In the genomic region with DNA sequence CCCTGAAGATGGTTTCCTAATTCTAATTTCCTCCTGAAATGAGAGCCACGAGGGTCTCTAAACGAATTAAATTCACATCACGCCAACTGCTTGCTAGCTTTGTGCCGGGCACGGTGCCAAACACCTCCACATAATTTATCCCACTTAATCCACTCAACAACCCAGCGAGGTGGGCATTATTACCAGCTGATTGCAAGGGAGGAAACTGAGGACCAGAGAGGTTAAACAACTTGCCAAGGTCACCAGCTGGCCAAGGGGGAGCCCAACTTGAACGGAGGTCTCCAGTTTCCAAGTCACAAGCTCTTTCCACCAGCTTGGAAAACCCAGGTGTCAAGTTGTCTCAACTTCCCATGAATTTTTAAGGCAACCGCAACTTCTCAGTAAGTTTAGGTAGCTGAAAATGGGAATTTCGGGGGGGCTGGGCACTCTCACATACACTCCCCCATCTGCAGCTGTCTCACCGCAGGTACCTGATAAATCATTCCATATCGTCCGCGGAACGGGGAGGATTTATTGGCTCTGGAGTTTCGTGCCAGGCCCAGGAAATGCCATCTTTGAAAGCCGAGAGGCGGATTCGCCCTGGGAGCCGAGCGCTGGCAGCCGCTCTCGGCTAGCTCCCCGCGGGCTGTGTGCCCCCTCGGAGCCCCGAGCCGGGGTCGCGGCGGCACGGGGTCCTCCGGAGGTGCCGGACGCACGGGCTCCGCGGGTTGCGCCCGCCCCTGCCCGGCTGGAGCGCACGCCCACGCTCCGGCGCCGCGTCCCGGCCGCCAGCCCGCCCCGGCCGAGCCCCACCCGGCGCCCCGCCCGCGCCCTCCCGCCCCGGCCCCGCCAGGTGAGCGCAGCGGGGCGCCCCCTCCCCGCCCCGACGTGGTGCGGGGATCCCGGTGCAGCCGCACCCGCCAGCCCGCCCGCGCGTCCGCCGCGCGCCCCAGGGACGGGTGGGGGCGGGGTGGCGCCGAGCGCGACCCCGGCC, we compare ENCODE assay signal across 8 cellular contexts. TPM values are rescaled to one million over a fixed set of nuclear protein-coding genes. Genes with fewer than 3 reads are reported as not detected.
DNase-seq lines count a peak whose midpoint lies in the region; ATAC-seq and TF ChIP-seq lines count a peak whose summit lies in the region.

No MANE protein-coding gene starts in this region.

- H3K9me3 ChIP-seq in fibroblast of lung (ENCODE audit: control insufficient read depth, insufficient read depth, low read depth, low read length) = no peaks in the 10 kb centered on the region
- H3K9me3 ChIP-seq in psoas muscle = no peaks in the 10 kb centered on the region

- H2AFZ ChIP-seq in fibroblast of lung (ENCODE audit: low read length) = no peak overlapping the region

- H4K20me1 ChIP-seq in fibroblast of lung (ENCODE audit: control insufficient read depth, extremely low read depth, insufficient read depth, low read length) = no peaks in the 10 kb centered on the region

- no peak overlapping the region for H3K27ac ChIP-seq in fibroblast of lung (ENCODE audit: insufficient read depth, low read length)
- peak overlapping the region; percentile 85 for H3K27ac ChIP-seq in psoas muscle

- H3K4me3 ChIP-seq in H7 (ENCODE audit: insufficient read depth, low read depth, low read length) (peak overlapping the region; percentile 46), fibroblast of lung (replicated peaks in 1 of 4; ENCODE audit: control extremely low read depth in 1 of 4, insufficient read depth in 1 of 4, low read depth in 3 of 4, low read length in 4 of 4) (peak overlapping the region in 3 of 4 experiments; percentile 31 to 49 (median 37)), psoas muscle (peak overlapping the region; percentile 73)

- no peak overlapping the region for H3K4me3 Mint-ChIP-seq in natural killer cell treated with Interleukin-12 subunit alpha and Interleukin-12 subunit beta and Interleukin-15 and Interleukin-18, amount 100 ng/mL, for 72 hours

- H3K27me3 Mint-ChIP-seq in natural killer cell treated with Interleukin-12 subunit alpha and Interleukin-12 subunit beta and Interleukin-15 and Interleukin-18, amount 100 ng/mL, for 72 hours = peaks cover 33 to 49% of the 10 kb centered on the region in 2 donors

- TF ChIP-seq CTCF in fibroblast of lung (conservative IDR thresholded peaks at IDR 0.05 in 1 of 2, IDR thresholded peaks at IDR 0.05 in 1 of 2; ENCODE audit: low read depth in 1 of 2, low read length in 2 of 2) (no peak), psoas muscle (IDR thresholded peaks at IDR 0.05) (no peak)

- no peaks in the 10 kb centered on the region for H3K9me3 Mint-ChIP-seq in natural killer cell treated with Interleukin-12 subunit alpha and Interleukin-12 subunit beta and Interleukin-15 and Interleukin-18, amount 100 ng/mL, for 72 hours

- intact Hi-C loops in psoas muscle (cut with DNase I) = no loop called here

- H3K27me3 ChIP-seq in H7 (ENCODE audit: control insufficient read depth, insufficient read depth, low read length) = peaks cover 56% of the 10 kb centered on the region
- peaks cover 43% of the 10 kb centered on the region for H3K27me3 ChIP-seq in fibroblast of lung (ENCODE audit: control insufficient read depth, insufficient read depth, low read length)
- H3K27me3 ChIP-seq in psoas muscle (ENCODE audit: insufficient read depth in 3 of 3, low read length in 2 of 3) = peaks cover 0 to 6% (median 0%) of the 10 kb centered on the region in 3 donors

- peak; percentile 84 for DNase-seq in H7
- DNase-seq in NCI-H82 (lab: John Stamatoyannopoulos, UW) = peak; percentile 85
- peak in 1 of 2 donors; percentile 21 for DNase-seq in fibroblast of lung (ENCODE audit: low read depth in 2 of 2)
- DNase-seq in psoas muscle = peak in 1 of 2 donors; percentile 19
- no peak for DNase-seq in epidermal melanocyte (ENCODE audit: insufficient read length, low spot score)
- no peak for DNase-seq in natural killer cell treated with Interleukin-12 subunit alpha and Interleukin-12 subunit beta and Interleukin-15 and Interleukin-18, amount 100 ng/mL, for 72 hours (ENCODE audit: low spot score)
- DNase-seq in stimulated activated naive CD4-positive, alpha-beta T cell (lab: John Stamatoyannopoulos, UW) = no peak

- peaks cover 0 to 6% of the 10 kb centered on the region in 2 donors for H3K4me1 Mint-ChIP-seq in natural killer cell treated with Interleukin-12 subunit alpha and Interleukin-12 subunit beta and Interleukin-15 and Interleukin-18, amount 100 ng/mL, for 72 hours (ENCODE audit: low read depth in 2 of 2)

- H3K4me1 ChIP-seq in fibroblast of lung (ENCODE audit: control insufficient read depth, extremely low read depth, insufficient read depth, low read length) (peaks cover 2% of the 10 kb centered on the region), psoas muscle (peaks cover 22% of the 10 kb centered on the region)

- H3K36me3 ChIP-seq in H7 (replicated peaks; ENCODE audit: control insufficient read depth, insufficient read depth, low read length) (no peaks in the 10 kb centered on the region), fibroblast of lung (ENCODE audit: control insufficient read depth, insufficient read depth, low read length) (no peaks in the 10 kb centered on the region), psoas muscle (ENCODE audit: insufficient read depth in 1 of 2, low read depth in 1 of 2) (no peaks in the 10 kb centered on the region)

- 2 to 6% (median 4%) methylated on average over 37 to 85 of the region's 85 CpGs for WGBS in psoas muscle, 3 donors

- H3K9ac ChIP-seq in fibroblast of lung (ENCODE audit: insufficient read depth, low read length) = no peak overlapping the region

- H3K4me2 ChIP-seq in fibroblast of lung (ENCODE audit: extremely low read depth, insufficient read depth, low read length) = peak overlapping the region; percentile 59

- no peak overlapping the region for H3K27ac Mint-ChIP-seq in natural killer cell treated with Interleukin-12 subunit alpha and Interleukin-12 subunit beta and Interleukin-15 and Interleukin-18, amount 100 ng/mL, for 72 hours

- peak; percentile 64 to 70 (median 68) for ATAC-seq in psoas muscle
- no peak for ATAC-seq in HG03045 (IDR thresholded peaks at IDR 0.05; ENCODE audit: unreplicated experiment)
- no peak for ATAC-seq in natural killer cell treated with Interleukin-12 subunit alpha and Interleukin-12 subunit beta and Interleukin-15 and Interleukin-18, amount 100 ng/mL, for 72 hours

- H3K36me3 Mint-ChIP-seq in natural killer cell treated with Interleukin-12 subunit alpha and Interleukin-12 subunit beta and Interleukin-15 and Interleukin-18, amount 100 ng/mL, for 72 hours = peaks cover 8% of the 10 kb centered on the region

- H3K79me2 ChIP-seq in fibroblast of lung (ENCODE audit: control insufficient read depth, insufficient read depth, low read length) = no peaks in the 10 kb centered on the region

RNA-seq across cellular contexts. Expression of gene PTPN3, which starts 0.6 kb away (rescaled TPM):
- total RNA-seq in H7 (2014; rRNA removed; shearing (Covaris generic)) = 0.62 and 2.0 TPM in 2 replicates
- total RNA-seq in fibroblast of lung (1.3 and 2.3 TPM in 2 replicates), psoas muscle (10 to 100 TPM in 3 of 4 donors, 1 to 10 TPM in 1; 8.8 to 80.2 (median 43.4) TPM)
- polyA plus RNA-seq in fibroblast of lung (0.52 and 1.4 TPM in 2 replicates), psoas muscle (100 to 1,000 TPM in 1 of 3 donors, 10 to 100 TPM in 2; 14.2 to 130 (median 72.4) TPM)
- 0.28 and 1.2 TPM in 2 replicates for polyA plus RNA-seq in fibroblast of lung (2012)
- polyA minus RNA-seq in fibroblast of lung (ENCODE audit: low replicate concordance) = 0.31 and 1.5 TPM in 2 replicates
- total RNA-seq in natural killer cell treated with Interleukin-12 subunit alpha and Interleukin-12 subunit beta and Interleukin-15 and Interleukin-18, amount 100 ng/mL, for 72 hours = under 1 TPM; 0.12 to 0.81 TPM

Comparison
In these comparisons a context has a peak if more than half of its experiments do, and no peak if none do; other contexts are left out.
1. DNase-seq: peak in H7 (single experiment) and NCI-H82 (single experiment); none in epidermal melanocyte (single experiment), natural killer cell treated with Interleukin-12 subunit alpha and Interleukin-12 subunit beta and Interleukin-15 and Interleukin-18, amount 100 ng/mL, for 72 hours (single experiment) and stimulated activated naive CD4-positive, alpha-beta T cell (0 of 6).
2. ATAC-seq: peak in psoas muscle (4 of 4); none in HG03045 (single experiment) and natural killer cell treated with Interleukin-12 subunit alpha and Interleukin-12 subunit beta and Interleukin-15 and Interleukin-18, amount 100 ng/mL, for 72 hours (0 of 2).
3. Peak in every context shown above with its lines, with median percentiles within 50 percentile points of each other: H3K4me3 ChIP-seq.